8 cellular contexts compared by ENCODE assay signal in genomic region chr18:25946540-25946939, GRCh38.
"Had no signal": no experiment of that assay in that cellular context is flagged by ENCODE, and none has a peak within 500 bp of the region (broad histone marks: within the 10 kb centered on the region; RNA-seq: fewer than 3 reads in every experiment).

No MANE protein-coding gene starts in this region.

- FAIRE-seq: G401.6, GM12878, GM12891, GM12892, GM18507, GM19239 had no signal

- ATAC-seq: GM12878 had no signal

- DNase-seq: GDM1, GF-D8 had no signal

- H3K4me3 ChIP-seq: GM12878 had no signal
